Comparison of ENCODE assay signal across 10 cellular contexts in the genomic region with DNA sequence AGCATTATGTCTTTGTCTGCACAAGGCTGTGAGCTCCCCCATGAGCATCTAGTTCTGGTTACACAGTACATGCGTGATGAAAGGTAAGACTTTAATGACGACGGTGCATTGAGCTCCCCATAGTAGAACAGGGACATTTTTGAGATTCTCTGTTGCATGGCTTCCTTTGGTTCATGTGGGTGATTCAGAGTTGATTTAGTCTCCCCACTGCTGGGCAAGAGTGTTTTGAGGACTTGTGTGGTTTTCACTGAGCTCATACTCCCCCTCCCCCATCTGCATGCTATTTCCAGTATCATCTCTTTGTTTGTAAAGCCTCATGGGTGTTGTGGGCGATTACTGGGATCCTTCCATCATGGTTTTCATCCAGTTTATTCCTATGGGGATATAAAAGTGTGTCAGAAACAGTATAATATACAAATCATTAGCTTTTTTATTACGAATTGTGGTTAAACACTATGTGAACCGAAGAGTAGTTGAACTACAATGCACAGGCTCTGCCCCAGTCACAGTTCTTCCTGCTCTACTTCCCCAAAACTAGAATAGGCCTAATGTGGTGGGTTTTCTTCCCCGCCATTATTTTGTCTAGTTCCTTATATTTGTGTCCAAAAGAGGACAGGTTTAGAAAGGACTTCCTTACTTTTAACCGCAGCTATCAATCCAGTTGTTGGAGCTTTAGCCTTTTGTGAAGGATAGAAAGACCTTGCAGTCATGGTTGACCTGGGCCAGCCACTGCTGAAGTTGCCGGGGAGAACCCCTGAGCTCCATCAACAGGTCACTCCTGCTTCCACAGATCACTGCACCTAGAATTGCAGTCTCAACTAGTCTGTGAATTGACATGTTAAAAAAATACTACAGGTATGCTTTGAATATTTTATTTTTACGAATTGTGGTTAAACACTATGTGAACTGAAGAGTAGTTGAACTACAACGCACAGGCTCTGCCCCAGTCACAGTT. TPM values are rescaled to one million over a fixed set of nuclear protein-coding genes. Genes with fewer than 3 reads are reported as not detected.
DNase-seq lines count a peak whose midpoint lies in the region; ATAC-seq lines count a peak whose summit lies in the region.
"Had no signal": no experiment of that assay in that cellular context is flagged by ENCODE, and none has a peak within 500 bp of the region (broad histone marks: within the 10 kb centered on the region; RNA-seq: fewer than 3 reads in every experiment).

No MANE protein-coding gene starts in this region.

- peaks cover 0 to 3% (median 0%) of the 10 kb centered on the region in 7 donors for H3K9me3 Mint-ChIP-seq in naive B cell

- H3K27ac Mint-ChIP-seq in naive B cell: peak overlapping the region; percentile 61 to 97 (median 86)
- H3K27ac Mint-ChIP-seq: progenitor cell of endocrine pancreas had no signal

- peaks cover 40 to 51% (median 45%) of the 10 kb centered on the region in 3 donors for H3K4me1 Mint-ChIP-seq in naive B cell

- peaks cover 11 to 16% (median 15%) of the 10 kb centered on the region in 3 donors for H3K27me3 Mint-ChIP-seq in naive B cell
- H3K27me3 Mint-ChIP-seq: progenitor cell of endocrine pancreas had no signal

- ATAC-seq in GM18502 (IDR thresholded peaks at IDR 0.05; ENCODE audit: poor library complexity, unreplicated experiment) (peak; percentile 68), HG02870 (IDR thresholded peaks at IDR 0.05; ENCODE audit: unreplicated experiment) (peak; percentile 53), naive B cell (ENCODE audit: low read depth in 2 of 2) (peak; percentile 78 to 81), HG03280 (IDR thresholded peaks at IDR 0.05; ENCODE audit: unreplicated experiment) (no peak)
- ATAC-seq: heart right ventricle had no signal

- no peaks in the 10 kb centered on the region for H3K36me3 Mint-ChIP-seq in naive B cell

- DNase-seq in OCI-M1 (lab: John Stamatoyannopoulos, UW): peak; percentile 77
- peak; percentile 70 for DNase-seq in naive B cell
- DNase-seq in RPMI8226: no peak
- no peak for DNase-seq in activated CD4-positive, alpha-beta T cell treated with anti-CD3 and anti-CD28 coated beads for 1 hour
- DNase-seq in DMS 273 (lab: John Stamatoyannopoulos, UW; ENCODE audit: unreplicated experiment): no peak
- DNase-seq: heart right ventricle had no signal

- peak overlapping the region; percentile 30 to 81 (median 68) for H3K4me3 Mint-ChIP-seq in naive B cell

RNA-seq across cellular contexts. Expression of gene KIT, which starts 30.4 kb away (rescaled TPM):
- polyA plus RNA-seq in naive B cell (ENCODE audit: low read depth in 6 of 6): under 1 TPM in 1 of 6 donors, not detected in 5; 0.27 TPM

Comparison
In these comparisons a context has a peak if more than half of its experiments do, and no peak if none do; other contexts are left out.
1. DNase-seq: peak in OCI-M1 (single experiment) and naive B cell (single experiment); none in RPMI8226 (single experiment), activated CD4-positive, alpha-beta T cell treated with anti-CD3 and anti-CD28 coated beads for 1 hour (single experiment) and DMS 273 (single experiment).